17 cellular contexts compared by ENCODE assay signal in the genomic region with DNA sequence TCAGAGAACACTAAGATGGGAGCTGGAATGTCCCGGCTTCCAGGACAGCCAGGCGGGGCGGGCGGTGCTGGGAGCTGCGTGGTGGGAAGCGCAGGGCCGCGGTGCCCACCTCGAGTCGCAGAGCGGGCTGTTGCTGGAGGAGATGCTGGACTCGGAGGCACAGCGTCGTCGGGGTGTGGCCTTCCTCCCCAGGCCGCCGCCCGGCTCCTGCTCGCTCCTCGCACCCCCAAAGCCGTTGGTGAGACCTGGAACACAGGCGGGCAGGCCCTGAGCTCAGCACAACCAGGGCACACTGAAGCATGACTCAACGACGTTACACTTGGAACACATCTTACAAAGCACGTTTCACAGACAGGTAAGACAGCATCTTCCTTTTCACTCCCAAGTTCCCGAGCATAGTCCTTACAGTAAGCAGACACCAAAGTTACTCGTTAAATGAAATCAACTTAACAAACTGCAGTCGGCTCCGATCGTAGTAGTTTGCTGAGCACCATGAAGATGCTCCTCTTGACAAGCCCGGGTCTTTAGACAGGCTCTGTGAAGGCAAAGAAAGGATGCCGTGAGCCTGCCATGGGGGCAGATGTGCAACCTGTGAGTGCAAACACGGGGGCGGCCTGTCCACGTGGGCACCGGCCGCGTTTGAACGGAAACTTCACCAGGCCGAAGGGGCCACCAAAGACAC.
"Had no signal": no experiment of that assay in that cellular context is flagged by ENCODE, and none has a peak within 500 bp of the region (broad histone marks: within the 10 kb centered on the region; RNA-seq: fewer than 3 reads in every experiment).

No MANE protein-coding gene starts in this region.

- FAIRE-seq: bronchial epithelial cell had no signal

- H3K27ac Mint-ChIP-seq: activated naive CD4-positive, alpha-beta T cell treated with anti-CD3 and anti-CD28 coated beads, Interleukin-2, amount 50 U/mL, for 24 hours; activated T-cell treated with anti-CD3 and anti-CD28 coated beads, Interleukin-2, amount 50 U/mL, for 72 hours; progenitor cell of endocrine pancreas; stimulated activated naive CD8-positive, alpha-beta T cell treated with anti-CD3 and anti-CD28 coated beads, Interleukin-15, Interleukin-2, amounts not matched to agents 100 ng/mL and 50 ng/mL, for 24 hours had no signal

- H3K27me3 Mint-ChIP-seq: activated naive CD4-positive, alpha-beta T cell treated with anti-CD3 and anti-CD28 coated beads, Interleukin-2, amount 50 U/mL, for 24 hours; effector memory CD8-positive, alpha-beta T cell; progenitor cell of endocrine pancreas; stimulated activated naive CD8-positive, alpha-beta T cell treated with anti-CD3 and anti-CD28 coated beads, Interleukin-15, Interleukin-2, amounts not matched to agents 100 ng/mL and 50 ng/mL, for 24 hours had no signal

- H3K4me3 Mint-ChIP-seq: activated naive CD4-positive, alpha-beta T cell treated with anti-CD3 and anti-CD28 coated beads, Interleukin-2, amount 50 U/mL, for 24 hours; activated T-cell treated with anti-CD3 and anti-CD28 coated beads, Interleukin-2, amount 50 U/mL, for 72 hours; effector memory CD8-positive, alpha-beta T cell; stimulated activated naive CD8-positive, alpha-beta T cell treated with anti-CD3 and anti-CD28 coated beads, Interleukin-15, Interleukin-2, amounts not matched to agents 100 ng/mL and 50 ng/mL, for 24 hours had no signal

- H3K27ac ChIP-seq: right atrium auricular region, transverse colon, uterus had no signal

- H3K9me3 ChIP-seq: right atrium auricular region, transverse colon, uterus had no signal

- H3K36me3 ChIP-seq: uterus had no signal

- ATAC-seq: activated CD4-positive, CD25-positive, alpha-beta regulatory T cell treated with anti-CD3 and anti-CD28 coated beads, Interleukin-2, amount 50 U/mL, for 24 hours; activated T-cell treated with anti-CD3 and anti-CD28 coated beads, Interleukin-2, amount 50 U/mL, for 72 hours; effector memory CD8-positive, alpha-beta T cell had no signal

- H3K27me3 ChIP-seq: right atrium auricular region, transverse colon, uterus had no signal

- H3K4me3 ChIP-seq: right atrium auricular region, transverse colon, uterus had no signal

- DNase-seq: activated effector memory CD4-positive, alpha-beta T cell treated with anti-CD3 and anti-CD28 coated beads, Interleukin-2, amount 50 U/mL, for 16 hours; activated T-cell treated with anti-CD3 and anti-CD28 coated beads, Interleukin-2, amount 50 U/mL, for 72 hours; effector memory CD8-positive, alpha-beta T cell; foreskin fibroblast; hypothalamus; islet precursor cell; mammary epithelial cell; midbrain; T-helper 1 cell; transverse colon; uterus had no signal

- H3K9me3 Mint-ChIP-seq: activated naive CD4-positive, alpha-beta T cell treated with anti-CD3 and anti-CD28 coated beads, Interleukin-2, amount 50 U/mL, for 24 hours; activated T-cell treated with anti-CD3 and anti-CD28 coated beads, Interleukin-2, amount 50 U/mL, for 72 hours; effector memory CD8-positive, alpha-beta T cell; stimulated activated naive CD8-positive, alpha-beta T cell treated with anti-CD3 and anti-CD28 coated beads, Interleukin-15, Interleukin-2, amounts not matched to agents 100 ng/mL and 50 ng/mL, for 24 hours had no signal
